Comparison of ENCODE assay signal across 1 cellular context in the genomic region with DNA sequence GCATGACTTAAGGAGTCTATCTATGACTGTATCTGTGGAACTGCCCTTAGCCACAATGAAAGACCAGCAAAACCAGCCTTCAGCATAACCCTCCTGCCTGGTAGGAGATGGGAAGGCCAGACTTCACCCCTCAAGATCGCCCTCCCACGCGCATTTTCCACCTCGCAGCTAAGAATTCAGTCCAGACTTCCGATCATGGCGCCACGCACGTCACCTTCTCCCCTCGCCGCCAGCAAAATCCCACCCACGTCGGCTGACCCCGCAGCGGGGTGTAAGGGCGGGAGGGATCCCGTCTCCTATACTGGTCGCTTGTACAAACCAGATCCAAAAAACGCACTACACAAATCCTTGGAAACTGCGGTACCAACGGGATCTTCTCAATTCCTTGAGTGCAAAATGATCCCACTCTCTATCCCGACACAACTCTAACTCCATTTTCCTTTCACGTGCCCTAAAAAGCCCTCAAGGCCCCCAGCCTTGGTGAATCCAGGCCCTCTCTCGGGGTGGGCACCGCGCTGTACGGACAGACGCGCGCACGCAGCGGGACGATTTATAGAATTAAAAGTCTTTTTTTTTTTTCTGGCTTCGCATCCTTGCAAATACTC.
A peak's percentile ranks its signal among the peaks of the same experiment; 100 is the strongest.
TF ChIP-seq lines count a peak whose summit lies in the region.

No MANE protein-coding gene starts in this region.

TF ChIP-seq in HepG2, 621 proteins besides CTCF, POLR2A, EP300 and RAD21 (continued from another document and continues in another):
- 0 out of 2 replicates have a peak, but pooled peaks have one; percentile 6 for TF ChIP-seq SAFB2 (CRISPR knock-in tag; IDR thresholded peaks at IDR 0.05; ENCODE audit: borderline replicate concordance, low read depth)
- peak; percentile 75; the same call in 1 of the 2 replicates for TF ChIP-seq ZNF543 (CRISPR knock-in tag; IDR thresholded peaks at IDR 0.05)
- TF ChIP-seq ZSCAN20 (CRISPR knock-in tag; IDR thresholded peaks at IDR 0.05; ENCODE audit: borderline replicate concordance): no peak
- TF ChIP-seq, protein P1, sequence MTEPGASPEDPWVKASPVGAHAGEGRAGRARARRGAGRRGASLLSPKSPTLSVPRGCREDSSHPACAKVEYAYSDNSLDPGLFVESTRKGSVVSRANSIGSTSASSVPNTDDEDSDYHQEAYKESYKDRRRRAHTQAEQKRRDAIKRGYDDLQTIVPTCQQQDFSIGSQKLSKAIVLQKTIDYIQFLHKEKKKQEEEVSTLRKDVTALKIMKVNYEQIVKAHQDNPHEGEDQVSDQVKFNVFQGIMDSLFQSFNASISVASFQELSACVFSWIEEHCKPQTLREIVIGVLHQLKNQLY (CRISPR knock-in tag; IDR thresholded peaks at IDR 0.05): peak; percentile 19; the same call in 1 of the 2 replicates
- TF ChIP-seq, protein P2, sequence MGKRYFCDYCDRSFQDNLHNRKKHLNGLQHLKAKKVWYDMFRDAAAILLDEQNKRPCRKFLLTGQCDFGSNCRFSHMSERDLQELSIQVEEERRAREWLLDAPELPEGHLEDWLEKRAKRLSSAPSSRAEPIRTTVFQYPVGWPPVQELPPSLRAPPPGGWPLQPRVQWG (CRISPR knock-in tag; IDR thresholded peaks at IDR 0.05; ENCODE audit: borderline replicate concordance, low read depth): no peak
- no peak for TF ChIP-seq CBFB (CRISPR knock-in tag; IDR thresholded peaks at IDR 0.05)
- TF ChIP-seq, protein P3, sequence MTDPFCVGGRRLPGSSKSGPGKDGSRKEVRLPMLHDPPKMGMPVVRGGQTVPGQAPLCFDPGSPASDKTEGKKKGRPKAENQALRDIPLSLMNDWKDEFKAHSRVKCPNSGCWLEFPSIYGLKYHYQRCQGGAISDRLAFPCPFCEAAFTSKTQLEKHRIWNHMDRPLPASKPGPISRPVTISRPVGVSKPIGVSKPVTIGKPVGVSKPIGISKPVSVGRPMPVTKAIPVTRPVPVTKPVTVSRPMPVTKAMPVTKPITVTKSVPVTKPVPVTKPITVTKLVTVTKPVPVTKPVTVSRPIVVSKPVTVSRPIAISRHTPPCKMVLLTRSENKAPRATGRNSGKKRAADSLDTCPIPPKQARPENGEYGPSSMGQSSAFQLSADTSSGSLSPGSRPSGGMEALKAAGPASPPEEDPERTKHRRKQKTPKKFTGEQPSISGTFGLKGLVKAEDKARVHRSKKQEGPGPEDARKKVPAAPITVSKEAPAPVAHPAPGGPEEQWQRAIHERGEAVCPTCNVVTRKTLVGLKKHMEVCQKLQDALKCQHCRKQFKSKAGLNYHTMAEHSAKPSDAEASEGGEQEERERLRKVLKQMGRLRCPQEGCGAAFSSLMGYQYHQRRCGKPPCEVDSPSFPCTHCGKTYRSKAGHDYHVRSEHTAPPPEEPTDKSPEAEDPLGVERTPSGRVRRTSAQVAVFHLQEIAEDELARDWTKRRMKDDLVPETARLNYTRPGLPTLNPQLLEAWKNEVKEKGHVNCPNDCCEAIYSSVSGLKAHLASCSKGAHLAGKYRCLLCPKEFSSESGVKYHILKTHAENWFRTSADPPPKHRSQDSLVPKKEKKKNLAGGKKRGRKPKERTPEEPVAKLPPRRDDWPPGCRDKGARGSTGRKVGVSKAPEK (CRISPR knock-in tag; IDR thresholded peaks at IDR 0.05; ENCODE audit: borderline replicate concordance): peak; percentile 22; the same call in 1 of the 2 replicates
- 0 out of 2 replicates have a peak, but pooled peaks have one; percentile 6 for TF ChIP-seq RCOR2 (CRISPR knock-in tag; IDR thresholded peaks at IDR 0.05)
- TF ChIP-seq, protein P4, sequence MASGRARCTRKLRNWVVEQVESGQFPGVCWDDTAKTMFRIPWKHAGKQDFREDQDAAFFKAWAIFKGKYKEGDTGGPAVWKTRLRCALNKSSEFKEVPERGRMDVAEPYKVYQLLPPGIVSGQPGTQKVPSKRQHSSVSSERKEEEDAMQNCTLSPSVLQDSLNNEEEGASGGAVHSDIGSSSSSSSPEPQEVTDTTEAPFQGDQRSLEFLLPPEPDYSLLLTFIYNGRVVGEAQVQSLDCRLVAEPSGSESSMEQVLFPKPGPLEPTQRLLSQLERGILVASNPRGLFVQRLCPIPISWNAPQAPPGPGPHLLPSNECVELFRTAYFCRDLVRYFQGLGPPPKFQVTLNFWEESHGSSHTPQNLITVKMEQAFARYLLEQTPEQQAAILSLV (CRISPR knock-in tag; IDR thresholded peaks at IDR 0.05; ENCODE audit: borderline replicate concordance): peak; percentile 67; the same call in 1 of the 2 replicates
- peak; percentile 57; the same call in 1 of the 2 replicates for TF ChIP-seq ZC3H13 (CRISPR knock-in tag; IDR thresholded peaks at IDR 0.05)
- TF ChIP-seq, protein P5, sequence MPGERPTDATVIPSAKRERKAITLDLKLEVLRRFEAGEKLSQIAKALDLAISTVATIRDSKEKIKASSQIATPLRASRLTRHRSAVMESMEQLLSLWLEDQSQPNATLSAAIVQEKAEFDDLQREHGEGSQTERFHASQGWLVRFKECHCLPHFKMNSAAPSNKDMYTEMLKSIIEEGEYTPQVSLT (CRISPR knock-in tag; IDR thresholded peaks at IDR 0.05; ENCODE audit: borderline replicate concordance, low read depth): 0 out of 2 replicates have a peak, but pooled peaks have one; percentile 31
- TF ChIP-seq ZNF12 (CRISPR knock-in tag; IDR thresholded peaks at IDR 0.05): no peak
- no peak for TF ChIP-seq CEBPG (CRISPR knock-in tag; IDR thresholded peaks at IDR 0.05)
- TF ChIP-seq, protein P6, sequence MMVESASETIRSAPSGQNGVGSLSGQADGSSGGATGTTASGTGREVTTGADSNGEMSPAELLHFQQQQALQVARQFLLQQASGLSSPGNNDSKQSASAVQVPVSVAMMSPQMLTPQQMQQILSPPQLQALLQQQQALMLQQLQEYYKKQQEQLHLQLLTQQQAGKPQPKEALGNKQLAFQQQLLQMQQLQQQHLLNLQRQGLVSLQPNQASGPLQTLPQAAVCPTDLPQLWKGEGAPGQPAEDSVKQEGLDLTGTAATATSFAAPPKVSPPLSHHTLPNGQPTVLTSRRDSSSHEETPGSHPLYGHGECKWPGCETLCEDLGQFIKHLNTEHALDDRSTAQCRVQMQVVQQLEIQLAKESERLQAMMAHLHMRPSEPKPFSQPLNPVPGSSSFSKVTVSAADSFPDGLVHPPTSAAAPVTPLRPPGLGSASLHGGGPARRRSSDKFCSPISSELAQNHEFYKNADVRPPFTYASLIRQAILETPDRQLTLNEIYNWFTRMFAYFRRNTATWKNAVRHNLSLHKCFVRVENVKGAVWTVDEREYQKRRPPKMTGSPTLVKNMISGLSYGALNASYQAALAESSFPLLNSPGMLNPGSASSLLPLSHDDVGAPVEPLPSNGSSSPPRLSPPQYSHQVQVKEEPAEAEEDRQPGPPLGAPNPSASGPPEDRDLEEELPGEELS (CRISPR knock-in tag; IDR thresholded peaks at IDR 0.05): 0 out of 2 replicates have a peak, but pooled peaks have one; percentile 2
- TF ChIP-seq ZKSCAN8 (CRISPR knock-in tag; IDR thresholded peaks at IDR 0.05; ENCODE audit: borderline replicate concordance): 0 out of 2 replicates have a peak, but pooled peaks have one; percentile 19
- no peak for TF ChIP-seq EEA1 (CRISPR knock-in tag; IDR thresholded peaks at IDR 0.05; ENCODE audit: borderline replicate concordance)
- TF ChIP-seq, protein P7, sequence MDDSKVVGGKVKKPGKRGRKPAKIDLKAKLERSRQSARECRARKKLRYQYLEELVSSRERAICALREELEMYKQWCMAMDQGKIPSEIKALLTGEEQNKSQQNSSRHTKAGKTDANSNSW (CRISPR knock-in tag; IDR thresholded peaks at IDR 0.05; ENCODE audit: borderline replicate concordance): peak; percentile 47; the same call in 1 of the 2 replicates
- TF ChIP-seq HNF4G (IDR thresholded peaks at IDR 0.05; ENCODE audit: borderline replicate concordance, low read depth, low read length): no peak
- TF ChIP-seq HNF4G (CRISPR knock-in tag; IDR thresholded peaks at IDR 0.05; ENCODE audit: borderline replicate concordance, low read depth): 0 out of 2 replicates have a peak, but pooled peaks have one; percentile 28
- no peak for TF ChIP-seq SMAD1 (CRISPR knock-in tag; IDR thresholded peaks at IDR 0.05; ENCODE audit: borderline replicate concordance, low read depth)
- no peak for TF ChIP-seq DPF2 (CRISPR knock-in tag; IDR thresholded peaks at IDR 0.05; ENCODE audit: borderline replicate concordance, low read depth)
- 0 out of 2 replicates have a peak, but pooled peaks have one; percentile 37 for TF ChIP-seq MEIS1 (CRISPR knock-in tag; IDR thresholded peaks at IDR 0.05; ENCODE audit: borderline replicate concordance)
- TF ChIP-seq, protein P8, sequence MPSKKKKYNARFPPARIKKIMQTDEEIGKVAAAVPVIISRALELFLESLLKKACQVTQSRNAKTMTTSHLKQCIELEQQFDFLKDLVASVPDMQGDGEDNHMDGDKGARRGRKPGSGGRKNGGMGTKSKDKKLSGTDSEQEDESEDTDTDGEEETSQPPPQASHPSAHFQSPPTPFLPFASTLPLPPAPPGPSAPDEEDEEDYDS (CRISPR knock-in tag; IDR thresholded peaks at IDR 0.05): no peak
- peak; percentile 45; the same call in 1 of the 2 replicates for TF ChIP-seq ZBTB7B (CRISPR knock-in tag; IDR thresholded peaks at IDR 0.05)
- 0 out of 2 replicates have a peak, but pooled peaks have one; percentile 16 for TF ChIP-seq SIN3A (IDR thresholded peaks at IDR 0.05; ENCODE audit: borderline replicate concordance, low read depth, low read length)
- no peak for TF ChIP-seq SIX4 (CRISPR knock-in tag; IDR thresholded peaks at IDR 0.05)
- no peak for TF ChIP-seq NR3C1 (CRISPR knock-in tag; IDR thresholded peaks at IDR 0.05)
- TF ChIP-seq, protein P9, sequence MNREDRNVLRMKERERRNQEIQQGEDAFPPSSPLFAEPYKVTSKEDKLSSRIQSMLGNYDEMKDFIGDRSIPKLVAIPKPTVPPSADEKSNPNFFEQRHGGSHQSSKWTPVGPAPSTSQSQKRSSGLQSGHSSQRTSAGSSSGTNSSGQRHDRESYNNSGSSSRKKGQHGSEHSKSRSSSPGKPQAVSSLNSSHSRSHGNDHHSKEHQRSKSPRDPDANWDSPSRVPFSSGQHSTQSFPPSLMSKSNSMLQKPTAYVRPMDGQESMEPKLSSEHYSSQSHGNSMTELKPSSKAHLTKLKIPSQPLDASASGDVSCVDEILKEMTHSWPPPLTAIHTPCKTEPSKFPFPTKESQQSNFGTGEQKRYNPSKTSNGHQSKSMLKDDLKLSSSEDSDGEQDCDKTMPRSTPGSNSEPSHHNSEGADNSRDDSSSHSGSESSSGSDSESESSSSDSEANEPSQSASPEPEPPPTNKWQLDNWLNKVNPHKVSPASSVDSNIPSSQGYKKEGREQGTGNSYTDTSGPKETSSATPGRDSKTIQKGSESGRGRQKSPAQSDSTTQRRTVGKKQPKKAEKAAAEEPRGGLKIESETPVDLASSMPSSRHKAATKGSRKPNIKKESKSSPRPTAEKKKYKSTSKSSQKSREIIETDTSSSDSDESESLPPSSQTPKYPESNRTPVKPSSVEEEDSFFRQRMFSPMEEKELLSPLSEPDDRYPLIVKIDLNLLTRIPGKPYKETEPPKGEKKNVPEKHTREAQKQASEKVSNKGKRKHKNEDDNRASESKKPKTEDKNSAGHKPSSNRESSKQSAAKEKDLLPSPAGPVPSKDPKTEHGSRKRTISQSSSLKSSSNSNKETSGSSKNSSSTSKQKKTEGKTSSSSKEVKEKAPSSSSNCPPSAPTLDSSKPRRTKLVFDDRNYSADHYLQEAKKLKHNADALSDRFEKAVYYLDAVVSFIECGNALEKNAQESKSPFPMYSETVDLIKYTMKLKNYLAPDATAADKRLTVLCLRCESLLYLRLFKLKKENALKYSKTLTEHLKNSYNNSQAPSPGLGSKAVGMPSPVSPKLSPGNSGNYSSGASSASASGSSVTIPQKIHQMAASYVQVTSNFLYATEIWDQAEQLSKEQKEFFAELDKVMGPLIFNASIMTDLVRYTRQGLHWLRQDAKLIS (CRISPR knock-in tag; IDR thresholded peaks at IDR 0.05): 0 out of 2 replicates have a peak, but pooled peaks have one; percentile 33
- 0 out of 2 replicates have a peak, but pooled peaks have one; percentile 12 for TF ChIP-seq ZBTB8A (CRISPR knock-in tag; IDR thresholded peaks at IDR 0.05; ENCODE audit: borderline replicate concordance, low read depth)
- 0 out of 2 replicates have a peak, but pooled peaks have one; percentile 83 for TF ChIP-seq ZNF547 (CRISPR knock-in tag; IDR thresholded peaks at IDR 0.05)
- peak; percentile 93; the same call in 1 of the 2 replicates for TF ChIP-seq GTF3A (CRISPR knock-in tag; conservative IDR thresholded peaks at IDR 0.05)
- TF ChIP-seq HDAC1 (CRISPR knock-in tag; IDR thresholded peaks at IDR 0.05): 0 out of 2 replicates have a peak, but pooled peaks have one; percentile 11
- TF ChIP-seq TAF1 (CRISPR knock-in tag; IDR thresholded peaks at IDR 0.05): peak; percentile 19; the same call in 1 of the 2 replicates
- TF ChIP-seq CHD4 (IDR thresholded peaks at IDR 0.05; ENCODE audit: borderline replicate concordance, low read length): 0 out of 2 replicates have a peak, but pooled peaks have one; percentile 19
- TF ChIP-seq, protein P10, sequence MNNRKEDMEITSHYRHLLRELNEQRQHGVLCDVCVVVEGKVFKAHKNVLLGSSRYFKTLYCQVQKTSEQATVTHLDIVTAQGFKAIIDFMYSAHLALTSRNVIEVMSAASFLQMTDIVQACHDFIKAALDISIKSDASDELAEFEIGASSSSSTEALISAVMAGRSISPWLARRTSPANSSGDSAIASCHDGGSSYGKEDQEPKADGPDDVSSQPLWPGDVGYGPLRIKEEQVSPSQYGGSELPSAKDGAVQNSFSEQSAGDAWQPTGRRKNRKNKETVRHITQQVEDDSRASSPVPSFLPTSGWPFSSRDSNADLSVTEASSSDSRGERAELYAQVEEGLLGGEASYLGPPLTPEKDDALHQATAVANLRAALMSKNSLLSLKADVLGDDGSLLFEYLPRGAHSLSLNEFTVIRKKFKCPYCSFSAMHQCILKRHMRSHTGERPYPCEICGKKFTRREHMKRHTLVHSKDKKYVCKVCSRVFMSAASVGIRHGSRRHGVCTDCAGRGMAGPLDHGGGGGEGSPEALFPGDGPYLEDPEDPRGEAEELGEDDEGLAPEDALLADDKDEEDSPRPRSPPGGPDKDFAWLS (CRISPR knock-in tag; IDR thresholded peaks at IDR 0.05; ENCODE audit: borderline replicate concordance): no peak
- peak; percentile 83; the same call in 1 of the 2 replicates for TF ChIP-seq GLI4 (CRISPR knock-in tag; IDR thresholded peaks at IDR 0.05; ENCODE audit: borderline replicate concordance)
- peak; percentile 34 for TF ChIP-seq IKZF4 (CRISPR knock-in tag; IDR thresholded peaks at IDR 0.05; ENCODE audit: borderline replicate concordance, low read depth, not compliant biosample characterization)
- TF ChIP-seq ZSCAN31 (CRISPR knock-in tag; IDR thresholded peaks at IDR 0.05; ENCODE audit: low read depth): peak; percentile 25; the same call in 1 of the 2 replicates
